ENCODE assay signal across 8 cellular contexts in the genomic region with DNA sequence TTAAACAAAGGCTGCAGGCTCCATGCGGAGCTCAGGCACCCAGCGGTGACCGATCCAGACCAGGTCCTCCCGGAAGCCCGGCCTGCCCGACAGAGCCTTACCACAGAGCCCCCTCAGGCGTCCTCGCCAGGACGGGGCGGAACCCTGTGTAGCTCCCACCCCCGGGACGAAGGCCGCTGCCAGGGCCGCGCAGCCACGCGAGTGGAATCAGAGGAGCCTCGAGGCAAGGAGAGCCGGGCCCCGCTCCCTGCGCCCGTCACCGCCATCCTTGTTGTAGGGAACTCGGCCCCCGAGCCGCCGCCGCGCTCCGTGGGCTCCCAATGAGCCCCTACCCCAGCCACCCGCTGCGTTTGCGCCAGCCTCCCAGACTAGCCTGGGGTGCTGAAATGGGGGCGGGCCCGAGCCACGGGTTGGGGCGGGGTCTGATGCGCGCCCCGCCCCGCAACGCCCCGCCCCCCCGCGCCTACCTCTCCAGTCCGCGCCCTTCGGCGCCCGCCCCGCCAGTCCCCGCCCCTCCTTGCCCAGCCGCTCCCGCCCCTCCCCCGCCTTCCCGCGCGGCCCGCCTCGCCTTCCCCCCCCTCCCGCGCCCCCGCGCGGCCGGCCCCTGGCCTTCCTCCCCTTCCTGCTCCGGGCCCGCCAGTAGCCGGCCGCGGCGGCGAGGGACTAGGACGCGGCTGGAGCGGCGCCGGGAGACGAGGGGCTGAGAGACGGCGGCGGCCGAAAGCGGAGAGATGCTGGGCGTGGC. TPM values are rescaled to one million over a fixed set of nuclear protein-coding genes. Genes with fewer than 3 reads are reported as not detected.
DNase-seq lines count a peak whose midpoint lies in the region; ATAC-seq and TF ChIP-seq lines count a peak whose summit lies in the region.

A gene with protein sequence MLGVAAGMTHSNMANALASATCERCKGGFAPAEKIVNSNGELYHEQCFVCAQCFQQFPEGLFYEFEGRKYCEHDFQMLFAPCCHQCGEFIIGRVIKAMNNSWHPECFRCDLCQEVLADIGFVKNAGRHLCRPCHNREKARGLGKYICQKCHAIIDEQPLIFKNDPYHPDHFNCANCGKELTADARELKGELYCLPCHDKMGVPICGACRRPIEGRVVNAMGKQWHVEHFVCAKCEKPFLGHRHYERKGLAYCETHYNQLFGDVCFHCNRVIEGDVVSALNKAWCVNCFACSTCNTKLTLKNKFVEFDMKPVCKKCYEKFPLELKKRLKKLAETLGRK (plus strand): TSS at position 639 of the 745 bp plus-strand sequence. CDS start 93 bp downstream, at position 732.

- WGBS in mammary epithelial cell (ENCODE audit: low coverage, missing lambda C conversion rate), result 0% methylated on average over 3 of the region's 85 CpGs

- intact Hi-C loops in mammary epithelial cell (cut with micrococcal nuclease), result loop anchor here (1.0 to 10.0 kb wide), 3 partner anchors 42 to 101 kb away; no protein-coding TSS in a partner anchor

- BruUV-seq in mammary epithelial cell (replicated peaks; lab: Mats Ljungman, UMichigan), result no TSS peak

- no peaks in the 10 kb centered on the region for H4K20me1 ChIP-seq in mammary epithelial cell (ENCODE audit: insufficient read depth, low read length)

- H3K36me3 Mint-ChIP-seq in immature natural killer cell, result no peaks in the 10 kb centered on the region

- H3K27me3 ChIP-seq in ACC112 (ENCODE audit: insufficient read depth, low read length), result no peaks in the 10 kb centered on the region
- no peaks in the 10 kb centered on the region for H3K27me3 ChIP-seq in mammary epithelial cell (ENCODE audit: insufficient read depth, low read length)

- no peaks in the 10 kb centered on the region for H3K36me3 ChIP-seq in ACC112 (ENCODE audit: insufficient read depth, low read length)
- no peaks in the 10 kb centered on the region for H3K36me3 ChIP-seq in mammary epithelial cell (ENCODE audit: insufficient read depth, low read length)

- dilution Hi-C loops in mammary epithelial cell (cut with HindIII; ENCODE audit: low sequenced_read_pairs), result no loop called here

- peaks cover 45% of the 10 kb centered on the region for H3K79me2 ChIP-seq in ACC112 (ENCODE audit: control insufficient read depth, insufficient read depth, low read length, unreplicated experiment)
- H3K79me2 ChIP-seq in mammary epithelial cell (ENCODE audit: insufficient read depth, low read length), result peaks cover 48% of the 10 kb centered on the region

- H3K4me1 ChIP-seq in ACC112 (ENCODE audit: control insufficient read depth, insufficient read depth, low read length, unreplicated experiment), result peaks cover 12% of the 10 kb centered on the region
- peaks cover 33% of the 10 kb centered on the region for H3K4me1 ChIP-seq in mammary epithelial cell (ENCODE audit: insufficient read depth, low read length)

- H2AFZ ChIP-seq in ACC112 (ENCODE audit: low read length, unreplicated experiment), result peak within 1 kb of the TSS; percentile 65
- peak within 1 kb of the TSS; percentile 79 for H2AFZ ChIP-seq in mammary epithelial cell (ENCODE audit: low read depth, low read length)

- peaks cover 21 to 45% of the 10 kb centered on the region in 2 donors for H3K4me1 Mint-ChIP-seq in immature natural killer cell

- ATAC-seq in HG03064 (IDR thresholded peaks at IDR 0.05; ENCODE audit: low read depth, unreplicated experiment), result peak; percentile 86

- H3K4me3 ChIP-seq in ACC112 (ENCODE audit: low read depth, low read length), result peak within 1 kb of the TSS; percentile 80
- peak within 1 kb of the TSS; percentile 70 for H3K4me3 ChIP-seq in WI38 (ENCODE audit: low read depth, low read length)
- peak within 1 kb of the TSS; percentile 67 to 98 (median 94) for H3K4me3 ChIP-seq in mammary epithelial cell (replicated peaks in 1 of 3; ENCODE audit: insufficient read depth in 1 of 3, low read depth in 2 of 3, low read length in 3 of 3)

- peak within 1 kb of the TSS; percentile 95 for H3K4me2 ChIP-seq in mammary epithelial cell (ENCODE audit: insufficient read depth, low read depth, low read length)

- peaks cover 5 to 6% (median 5%) of the 10 kb centered on the region in 3 donors for H3K27me3 Mint-ChIP-seq in immature natural killer cell (ENCODE audit: low read depth in 3 of 3)

- H3K27ac ChIP-seq in ACC112 (ENCODE audit: low read depth, low read length), result peak within 1 kb of the TSS; percentile 79
- H3K27ac ChIP-seq in mammary epithelial cell (ENCODE audit: insufficient read depth, low read depth, low read length), result peak within 1 kb of the TSS; percentile 97

- no peak for TF ChIP-seq CTCF in WI38 (IDR thresholded peaks at IDR 0.05; ENCODE audit: low read depth, low read length)
- TF ChIP-seq CTCF in mammary epithelial cell (conservative IDR thresholded peaks at IDR 0.05 in 1 of 2, IDR thresholded peaks at IDR 0.05 in 1 of 2; ENCODE audit: extremely low read depth in 1 of 2, insufficient read depth in 1 of 2, low read depth in 1 of 2, low read length in 2 of 2), result no peak

- H3K27ac Mint-ChIP-seq in immature natural killer cell, result peak within 1 kb of the TSS; percentile 76 to 96 (median 91)

- H3K4me3 Mint-ChIP-seq in immature natural killer cell, result peak within 1 kb of the TSS; percentile 93 to 98 (median 96)

- in situ Hi-C loops in mammary epithelial cell (cut with MboI; ENCODE audit: low sequenced_read_pairs in 2 of 2), result no loop called here

- H3K9me3 ChIP-seq in mammary epithelial cell (replicated peaks; ENCODE audit: insufficient read depth, low read length), result no peaks in the 10 kb centered on the region

- CTCF ChIA-PET in mammary epithelial cell (lab: Charles Lee; ENCODE audit: low non-redundant PET), result interaction anchor here (0.6 kb wide), 1 partner anchor 60 kb away, joined by 4 read pairs; no protein-coding TSS in a partner anchor

- peak within 1 kb of the TSS; percentile 92 for H3K9ac ChIP-seq in mammary epithelial cell (ENCODE audit: insufficient read depth, low read length)

- no peaks in the 10 kb centered on the region for H3K9me3 Mint-ChIP-seq in immature natural killer cell

- DNase-seq in NCI-H2171 treated with DMSO at 0.1 percent for 48 hours (lab: John Stamatoyannopoulos, UW) (peak; percentile 85), mammary epithelial cell (peak; percentile 85), immature natural killer cell (peak; percentile 79 to 82 (median 82)), smooth muscle cell of the brain vasculature (ENCODE audit: low read depth, low spot score) (peak; percentile 87)

- peak; percentile 89 for TF ChIP-seq POLR2A in GM18526 (IDR thresholded peaks at IDR 0.05; ENCODE audit: extremely low read depth, insufficient read length)

RNA-seq across cellular contexts. Expression of the gene that starts here (rescaled TPM):
- total RNA-seq in mammary epithelial cell, result 100 to 1,000 TPM in 1 of 2 donors, 10 to 100 TPM in 1; 60.1 to 108 TPM
- 73.5 TPM for polyA plus RNA-seq in mammary epithelial cell
- 107 TPM for polyA minus RNA-seq in mammary epithelial cell
- 10 to 100 TPM; 31.3 to 64.7 (median 60.6) TPM for polyA plus RNA-seq in immature natural killer cell

Comparison
In these comparisons a context has a peak if more than half of its experiments do, and no peak if none do; other contexts are left out.
1. Peak in every context shown above with its lines: DNase-seq, ATAC-seq, H3K4me3 ChIP-seq and H3K27ac ChIP-seq.